ENCODE assay signal across 9 cellular contexts in genomic region chr3:189652042-189652441, GRCh38. TPM values are rescaled to one million over a fixed set of nuclear protein-coding genes. Genes with fewer than 3 reads are reported as not detected.
DNase-seq lines count a peak whose midpoint lies in the region; ATAC-seq and TF ChIP-seq lines count a peak whose summit lies in the region.
"Had no signal": no experiment of that assay in that cellular context is flagged by ENCODE, and none has a peak within 500 bp of the region (broad histone marks: within the 10 kb centered on the region; RNA-seq: fewer than 3 reads in every experiment).

No MANE protein-coding gene starts in this region.

- H3K4me3 Mint-ChIP-seq in Calu3 (ENCODE audit: low read depth, unreplicated experiment) (no peak overlapping the region), H9 (no peak overlapping the region)
- H3K4me3 Mint-ChIP-seq in CD8-positive, alpha-beta T cell: no peak overlapping the region

- intact Hi-C loops in Calu3 (cut with micrococcal nuclease; ENCODE audit: unreplicated experiment): no loop called here
- intact Hi-C loops in CD8-positive, alpha-beta T cell (cut with DNase I, micrococcal nuclease): no loop called here

- H3K79me1 ChIP-seq in H9 (ENCODE audit: insufficient read depth, low read depth, low read length, poor library complexity, severe bottlenecking): no peaks in the 10 kb centered on the region

- H2AK5ac ChIP-seq in H9 (ENCODE audit: insufficient read length, low read length): no peak overlapping the region

- no peaks in the 10 kb centered on the region for H3K79me2 ChIP-seq in H9 (ENCODE audit: insufficient read depth, low read length)

- no peak overlapping the region for H2BK20ac ChIP-seq in H9 (ENCODE audit: low read depth, low read length, poor library complexity, severe bottlenecking)

- no peaks in the 10 kb centered on the region for H3K27me3 ChIP-seq in H9 (ENCODE audit: insufficient read depth, low read length)
- no peaks in the 10 kb centered on the region for H3K27me3 ChIP-seq in WERI-Rb-1 (ENCODE audit: insufficient read depth, low read depth, severe bottlenecking)
- no peaks in the 10 kb centered on the region for H3K27me3 ChIP-seq in kidney epithelial cell (ENCODE audit: control insufficient read depth, insufficient read depth, low read length)
- no peaks in the 10 kb centered on the region for H3K27me3 ChIP-seq in CD8-positive, alpha-beta T cell (ENCODE audit: insufficient read depth, low read length)

- no peak overlapping the region for H2BK15ac ChIP-seq in H9 (ENCODE audit: low read depth, low read length)

- no peak overlapping the region for H2AFZ ChIP-seq in H9 (ENCODE audit: low read length)

- H4K91ac ChIP-seq in H9 (ENCODE audit: insufficient read length, low read depth, low read length): no peak overlapping the region

- no peak overlapping the region for H3K4me2 ChIP-seq in H9 (ENCODE audit: insufficient read depth, insufficient read length, low read length)

- no peak overlapping the region for H2BK12ac ChIP-seq in H9 (ENCODE audit: insufficient read length, low read depth, low read length)

- BruUV-seq in Calu3 (replicated peaks; lab: Mats Ljungman, UMichigan): no TSS peak

- TF ChIP-seq CTCF in Calu3 (IDR thresholded peaks at IDR 0.05; ENCODE audit: unreplicated experiment) (peak; percentile 28), H9 (conservative IDR thresholded peaks at IDR 0.05) (peak; percentile 82), WERI-Rb-1 (IDR thresholded peaks at IDR 0.05; ENCODE audit: low read depth, low read length) (peak; percentile 54), kidney epithelial cell (IDR thresholded peaks at IDR 0.05; ENCODE audit: insufficient read depth, low read length, poor library complexity, severe bottlenecking) (peak; percentile 37)
- TF ChIP-seq CTCF in CD8-positive, alpha-beta T cell (IDR thresholded peaks at IDR 0.05): no peak

- no peaks in the 10 kb centered on the region for H3K23me2 ChIP-seq in H9 (ENCODE audit: insufficient read length, low read depth, low read length, poor library complexity, severe bottlenecking)

- DNase-seq in Calu3: no peak
- DNase-seq in H9: peak; percentile 66
- DNase-seq in WERI-Rb-1: peak; percentile 19
- DNase-seq in kidney epithelial cell (ENCODE audit: low read depth): no peak
- no peak for DNase-seq in CD8-positive, alpha-beta T cell
- DNase-seq in HUDEP-2 (lab: John Stamatoyannopoulos, UW; ENCODE audit: unreplicated experiment in 76 of 76): no peak
- DNase-seq: NCI-H146 had no signal

- H3K9me3 Mint-ChIP-seq in Calu3 (ENCODE audit: low read depth, unreplicated experiment) (peaks cover 19% of the 10 kb centered on the region), H9 (peaks cover 11 to 24% of the 10 kb centered on the region in 2 experiments; a peak in 4 of 5 replicates)
- H3K9me3 Mint-ChIP-seq in CD8-positive, alpha-beta T cell: peaks cover 19% of the 10 kb centered on the region

- no peak for ATAC-seq in CD8-positive, alpha-beta T cell
- ATAC-seq in GM21786 (IDR thresholded peaks at IDR 0.05; ENCODE audit: unreplicated experiment): no peak
- no peak for ATAC-seq in HG03108 (IDR thresholded peaks at IDR 0.05; ENCODE audit: unreplicated experiment)

- no peaks in the 10 kb centered on the region for H3K36me3 Mint-ChIP-seq in Calu3 (ENCODE audit: insufficient read depth, unreplicated experiment)
- H3K36me3 Mint-ChIP-seq in H9 (ENCODE audit: insufficient read depth in 1 of 3, low read depth in 3 of 3): peaks cover 4 to 10% (median 5%) of the 10 kb centered on the region in 3 experiments; a peak in 2 of 7 replicates
- no peaks in the 10 kb centered on the region for H3K36me3 Mint-ChIP-seq in CD8-positive, alpha-beta T cell

- no peak overlapping the region for H3K4me3 ChIP-seq in WERI-Rb-1 (ENCODE audit: low read depth, low read length)
- no peak overlapping the region for H3K4me3 ChIP-seq in kidney epithelial cell (ENCODE audit: low read depth, low read length)
- H3K4me3 ChIP-seq in CD8-positive, alpha-beta T cell (ENCODE audit: low read depth, low read length): no peak overlapping the region

- H3K56ac ChIP-seq in H9 (ENCODE audit: insufficient read length, low read depth, low read length): no peak overlapping the region

- no peak overlapping the region for H3K27ac Mint-ChIP-seq in Calu3 (ENCODE audit: unreplicated experiment)
- H3K27ac Mint-ChIP-seq in H9: no peak overlapping the region
- no peak overlapping the region for H3K27ac Mint-ChIP-seq in CD8-positive, alpha-beta T cell

- H3K9ac ChIP-seq in H9 (ENCODE audit: extremely low read depth, insufficient read length, low read length): no peak overlapping the region

- H3K14ac ChIP-seq in H9 (ENCODE audit: insufficient read depth, low read length): no peak overlapping the region

- H3K9me3 ChIP-seq in H9 (ENCODE audit: control insufficient read depth, low read depth, low read length) (no peaks in the 10 kb centered on the region), WERI-Rb-1 (ENCODE audit: severe bottlenecking) (no peaks in the 10 kb centered on the region)
- no peaks in the 10 kb centered on the region for H3K9me3 ChIP-seq in CD8-positive, alpha-beta T cell (ENCODE audit: low read length)

- no peak overlapping the region for H4K5ac ChIP-seq in H9 (ENCODE audit: insufficient read length, low read depth, low read length)

- H3K36me3 ChIP-seq in WERI-Rb-1 (no peaks in the 10 kb centered on the region), kidney epithelial cell (ENCODE audit: control insufficient read depth, insufficient read depth, low read length) (no peaks in the 10 kb centered on the region)
- no peaks in the 10 kb centered on the region for H3K36me3 ChIP-seq in CD8-positive, alpha-beta T cell (ENCODE audit: insufficient read depth, low read length)

- H3K27me3 Mint-ChIP-seq in Calu3 (ENCODE audit: unreplicated experiment) (no peaks in the 10 kb centered on the region), H9 (ENCODE audit: low read depth) (no peaks in the 10 kb centered on the region)
- no peaks in the 10 kb centered on the region for H3K27me3 Mint-ChIP-seq in CD8-positive, alpha-beta T cell (ENCODE audit: low read depth)

- peaks cover 12% of the 10 kb centered on the region for H3K4me1 Mint-ChIP-seq in Calu3 (ENCODE audit: low read depth, unreplicated experiment)
- no peaks in the 10 kb centered on the region for H3K4me1 Mint-ChIP-seq in H9
- no peaks in the 10 kb centered on the region for H3K4me1 Mint-ChIP-seq in CD8-positive, alpha-beta T cell (ENCODE audit: low read depth)

- WGBS in H9 (ENCODE audit: extremely low coverage, insufficient read length, low lambda C conversion rate): no CpG with 5 or more reads among the region's 1 CpG

- no peak overlapping the region for H2BK120ac ChIP-seq in H9 (ENCODE audit: low read depth, low read length, poor library complexity, severe bottlenecking)

- no peak overlapping the region for H3K23ac ChIP-seq in H9 (ENCODE audit: insufficient read length, low read depth, low read length)

- CTCF ChIA-PET in Calu3 (lab: Charles Lee): interaction anchor here (0.6 to 1.3 kb wide), 4 partner anchors 13 to 801 kb away, joined by 3 to 7 read pairs (median 4); no protein-coding TSS in a partner anchor
- CTCF ChIA-PET in CD8-positive, alpha-beta T cell (lab: Charles Lee): no interaction called here

- H3K18ac ChIP-seq in H9 (ENCODE audit: insufficient read length, low read depth, low read length): no peak overlapping the region

- H4K8ac ChIP-seq in H9 (replicated peaks; ENCODE audit: insufficient read length, low read depth, low read length): no peak overlapping the region

- H3T11ph ChIP-seq in H9 (ENCODE audit: low read length): no peak overlapping the region

- H3K27ac ChIP-seq in H9 (ENCODE audit: insufficient read length, low read depth, low read length): no peak overlapping the region
- H3K27ac ChIP-seq in WERI-Rb-1: no peak overlapping the region
- no peak overlapping the region for H3K27ac ChIP-seq in CD8-positive, alpha-beta T cell (ENCODE audit: low read depth, low read length)

- no peaks in the 10 kb centered on the region for H3K4me1 ChIP-seq in H9 (ENCODE audit: insufficient read depth, low read length)
- no peaks in the 10 kb centered on the region for H3K4me1 ChIP-seq in CD8-positive, alpha-beta T cell (ENCODE audit: insufficient read depth, low read length)

- H2BK5ac ChIP-seq in H9 (ENCODE audit: insufficient read length, low read length): no peak overlapping the region

- no peak overlapping the region for H3K4ac ChIP-seq in H9 (ENCODE audit: low read depth, low read length)

- no peaks in the 10 kb centered on the region for H4K20me1 ChIP-seq in H9 (ENCODE audit: control insufficient read depth, insufficient read depth, insufficient read length)

- POLR2A ChIA-PET in CD8-positive, alpha-beta T cell (lab: Charles Lee): no interaction called here

RNA-seq across cellular contexts. Expression of gene TP63, which starts 20.9 kb away (rescaled TPM):
- 0.12 TPM in 1 of 2 replicates, not detected in the other for total RNA-seq in Calu3 (2022)
- not detected in 2 replicates for total RNA-seq in H9 (2021)
- total RNA-seq in kidney epithelial cell: 0.13 TPM in 1 of 2 replicates, not detected in the other
- not detected for total RNA-seq in CD8-positive, alpha-beta T cell

Comparison
In these comparisons a context has a peak if more than half of its experiments do, and no peak if none do; other contexts are left out.
1. DNase-seq: peak in H9 (single experiment) and WERI-Rb-1 (single experiment); none in Calu3 (single experiment), kidney epithelial cell (single experiment), CD8-positive, alpha-beta T cell (0 of 7) and HUDEP-2 (0 of 76).